8 cellular contexts compared by ENCODE assay signal in the genomic region with DNA sequence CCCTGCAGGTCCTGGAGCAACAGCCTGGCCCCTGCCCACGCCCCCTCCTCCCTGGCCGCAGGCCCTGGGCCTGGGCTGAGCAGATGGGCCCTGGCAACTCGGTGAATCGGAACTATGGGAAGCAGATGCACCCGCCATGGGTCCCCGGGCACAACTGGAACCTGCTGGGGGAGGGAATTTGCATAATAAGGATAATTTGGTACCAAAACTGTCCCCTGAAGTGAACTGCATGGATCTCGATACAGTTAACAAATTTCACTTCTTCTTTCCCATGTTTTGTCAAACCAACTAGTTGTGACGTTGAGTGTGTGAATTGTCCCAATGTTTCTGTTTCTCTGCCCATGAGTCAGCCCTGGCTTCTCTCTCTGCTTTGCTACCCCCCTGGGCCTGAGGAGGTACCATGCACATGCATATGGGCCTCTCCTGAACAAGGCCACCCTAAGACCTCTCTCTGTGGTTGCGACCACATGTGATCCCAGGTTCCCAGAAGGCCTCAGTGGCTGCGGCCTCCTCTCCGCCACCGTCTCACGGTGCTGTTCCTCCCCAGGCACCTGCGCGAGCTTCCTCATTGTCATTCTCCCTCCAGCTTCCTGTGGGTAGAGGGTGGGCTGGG. TPM values are rescaled to one million over a fixed set of nuclear protein-coding genes. Genes with fewer than 3 reads are reported as not detected.
DNase-seq lines count a peak whose midpoint lies in the region; ATAC-seq, FAIRE-seq and TF ChIP-seq lines count a peak whose summit lies in the region.

No MANE protein-coding gene starts in this region.

- no TSS peak for BruUV-seq in GM12878 (replicated peaks; lab: Mats Ljungman, UMichigan)

- no peaks in the 10 kb centered on the region for H3K27me3 ChIP-seq in GM12878 (replicated peaks in 1 of 2; ENCODE audit: control insufficient read depth in 2 of 2, insufficient read depth in 2 of 2, low read length in 1 of 2)
- H3K27me3 ChIP-seq in psoas muscle (ENCODE audit: insufficient read depth in 3 of 3, low read length in 2 of 3), result no peaks in the 10 kb centered on the region

- no peaks in the 10 kb centered on the region for H3K36me3 ChIP-seq in GM12878 (ENCODE audit: control insufficient read depth in 2 of 2, insufficient read depth in 2 of 2, low read length in 1 of 2)
- no peaks in the 10 kb centered on the region for H3K36me3 ChIP-seq in psoas muscle (ENCODE audit: insufficient read depth in 1 of 2, low read depth in 1 of 2)

- TF ChIP-seq RAD21 in GM12878 (IDR thresholded peaks at IDR 0.05; ENCODE audit: insufficient read depth, low read depth, low read length), result no peak

- H3K4me3 ChIP-seq in GM12865 (ENCODE audit: low read depth, low read length) (0 out of 2 replicates have a peak overlapping the region, but pooled peaks have one; percentile 19), GM12878 (no peak overlapping the region), psoas muscle (no peak overlapping the region)

- CTCF ChIA-PET in GM12878 (lab: Yijun Ruan, JAX), result interaction anchor here (0.5 to 1.9 kb wide), 4 partner anchors 11 to 205 kb away, joined by 3 to 12 read pairs (median 4); no protein-coding TSS in a partner anchor

- H4K20me1 ChIP-seq in GM12878 (ENCODE audit: control insufficient read depth, insufficient read depth), result no peaks in the 10 kb centered on the region

- H3K4me2 ChIP-seq in GM12878 (ENCODE audit: control insufficient read depth, insufficient read depth), result peak overlapping the region; percentile 32

- RAD21 ChIA-PET in GM12878 (lab: Charles Lee; ENCODE audit: unreplicated experiment), result interaction anchor here (2.3 kb wide), 1 partner anchor 205 kb away, joined by 7 read pairs; no protein-coding TSS in a partner anchor

- TF ChIP-seq CTCF in GM12865 (IDR thresholded peaks at IDR 0.05; ENCODE audit: insufficient read depth, low read depth, low read length, missing control alignments) (no peak), GM12878 (IDR thresholded peaks at IDR 0.05 in 2 of 3, conservative IDR thresholded peaks at IDR 0.05 in 1 of 3; ENCODE audit: control insufficient read depth in 2 of 3, extremely low read depth in 1 of 3, insufficient read depth in 1 of 3, low read depth in 3 of 3, low read length in 3 of 3) (no peak), psoas muscle (IDR thresholded peaks at IDR 0.05) (no peak), omental fat pad (IDR thresholded peaks at IDR 0.05) (no peak)

- peak overlapping the region; percentile 54 for H3K27ac ChIP-seq in GM12878 (ENCODE audit: control insufficient read depth, insufficient read depth)
- H3K27ac ChIP-seq in psoas muscle, result no peak overlapping the region

- TF ChIP-seq POLR2A in GM12878 (IDR thresholded peaks at IDR 0.05; ENCODE audit: low read depth, low read length), result peak; percentile 49; the same call in 1 of the 2 replicates

- POLR2A ChIA-PET in GM12878 (lab: Charles Lee), result no interaction called here

- DNase-seq in GM12865 (ENCODE audit: low read depth) (peak; percentile 82), GM12878 (ENCODE audit: low read depth, low spot score) (peak; percentile 94), psoas muscle (no peak), HT-29 (ENCODE audit: low spot score) (no peak), omental fat pad (ENCODE audit: low spot score) (no peak)
- no peak for DNase-seq in stimulated activated CD4-positive, alpha-beta T cell treated with anti-CD3 and anti-CD28 coated beads, Interleukin-12 subunit alpha, Interleukin-12 subunit beta, amount 100 ng/mL, for 4 hours

- no peaks in the 10 kb centered on the region for H3K79me2 ChIP-seq in GM12878 (ENCODE audit: control insufficient read depth, insufficient read depth, low read length)

- no peak for FAIRE-seq in GM12878 (lab: Jason Lieb, UNC)

- TF ChIP-seq EP300 in GM12878 (IDR thresholded peaks at IDR 0.05; ENCODE audit: borderline replicate concordance in 1 of 2, control insufficient read depth in 1 of 2, low read depth in 2 of 2, low read length in 2 of 2), result peak; percentile 32 to 54; a peak in 1 of 4 replicates

- peak overlapping the region; percentile 65 for H2AFZ ChIP-seq in GM12878 (ENCODE audit: control insufficient read depth, low read depth, low read length)

- intact Hi-C loops in GM12878 (cut with micrococcal nuclease; ENCODE audit: unreplicated experiment), result loop anchor here (2.0 kb wide), 1 partner anchor 139 kb away; no protein-coding TSS in a partner anchor
- intact Hi-C loops in psoas muscle (cut with DNase I), result no loop called here

- ATAC-seq in GM19455 (IDR thresholded peaks at IDR 0.05; ENCODE audit: unreplicated experiment), result peak; percentile 50
- ATAC-seq in HG03342 (IDR thresholded peaks at IDR 0.05; ENCODE audit: unreplicated experiment), result peak; percentile 54
- peak; percentile 72 for ATAC-seq in GM12878
- ATAC-seq in psoas muscle, result no peak
- ATAC-seq in omental fat pad (ENCODE audit: low FRiP score), result no peak

- peak overlapping the region; percentile 11; the same call in 1 of the 2 replicates for H3K9ac ChIP-seq in GM12878 (ENCODE audit: control insufficient read depth, insufficient read depth, low read length)

- H3K4me1 ChIP-seq in GM12878 (ENCODE audit: control insufficient read depth, insufficient read depth, low read length) (peaks cover 73% of the 10 kb centered on the region), psoas muscle (no peaks in the 10 kb centered on the region)

- in situ Hi-C loops in GM12878 (cut with MboI), result loop anchor here (10.0 kb wide), 1 partner anchor 205 kb away; no protein-coding TSS in a partner anchor

- SMC1A ChIA-PET in GM12878 (lab: Charles Lee; ENCODE audit: uncharacterized antibody, unreplicated experiment), result interaction anchor here (0.9 to 1.6 kb wide), 5 partner anchors 10 to 267 kb away, joined by 3 to 5 read pairs (median 3); no protein-coding TSS in a partner anchor

- H3K9me3 ChIP-seq in GM12878 (replicated peaks; ENCODE audit: control insufficient read depth, insufficient read depth, low read length) (no peaks in the 10 kb centered on the region), psoas muscle (no peaks in the 10 kb centered on the region)

- WGBS in GM12878 (ENCODE audit: insufficient coverage, insufficient replicate concordance, low lambda C conversion rate, missing lambda C conversion rate), result under 1% methylated on average over 15 of the region's 15 CpGs
- 75 to 84% (median 81%) methylated on average over 15 of the region's 15 CpGs for whole genome bisulfite sequencing in psoas muscle, 3 donors

TF ChIP-seq in GM12878, 131 proteins besides CTCF, POLR2A, EP300 and RAD21 (continues in another document):
- TF ChIP-seq TCF3 (IDR thresholded peaks at IDR 0.05; ENCODE audit: borderline replicate concordance, insufficient read depth, low read depth, low read length) (0 out of 2 replicates have a peak, but pooled peaks have one; percentile 47), IKZF1 (conservative IDR thresholded peaks at IDR 0.05) (peak; percentile 89), ASH2L (IDR thresholded peaks at IDR 0.05; ENCODE audit: borderline replicate concordance, low read depth) (no peak), EED (IDR thresholded peaks at IDR 0.05; ENCODE audit: low read depth) (peak; percentile 90), RFX5 (IDR thresholded peaks at IDR 0.05; ENCODE audit: low read depth, low read length) (0 out of 2 replicates have a peak, but pooled peaks have one; percentile 4), CREB1 (IDR thresholded peaks at IDR 0.05; ENCODE audit: low read depth) (peak; percentile 70), SUPT20H (IDR thresholded peaks at IDR 0.05; ENCODE audit: borderline replicate concordance, control insufficient read depth, low read depth, low read length) (no peak), ATF2 (IDR thresholded peaks at IDR 0.05; ENCODE audit: low read length) (0 out of 2 replicates have a peak, but pooled peaks have one; percentile 30)
- TF ChIP-seq, protein P1, sequence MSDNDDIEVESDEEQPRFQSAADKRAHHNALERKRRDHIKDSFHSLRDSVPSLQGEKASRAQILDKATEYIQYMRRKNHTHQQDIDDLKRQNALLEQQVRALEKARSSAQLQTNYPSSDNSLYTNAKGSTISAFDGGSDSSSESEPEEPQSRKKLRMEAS (IDR thresholded peaks at IDR 0.05; ENCODE audit: low read depth, low read length), result peak; percentile 15; the same call in 1 of the 2 replicates

RNA-seq across cellular contexts. Expression of gene FIGNL1, which starts 40.2 kb away (rescaled TPM):
- 53.5 and 53.8 TPM in 2 replicates for total RNA-seq in GM12878 (2013; cell fraction: nucleolus; rRNA removed)
- total RNA-seq in GM12878 (2014; rRNA removed) (28.2 and 37.3 TPM in 2 replicates), GM12878 (2014; rRNA removed; fragmentation: Illumina TruSeq; extraction: Trizol) (35.9 and 36.1 TPM in 2 replicates), GM12878 (2021) (19.4 and 25.5 TPM in 2 replicates), psoas muscle (10 to 100 TPM in 1 of 4 donors, 1 to 10 TPM in 3; 3.9 to 13.4 (median 6.8) TPM), omental fat pad (10 to 100 TPM in 1 of 4 donors, 1 to 10 TPM in 3; 6.5 to 16.1 (median 7.5) TPM)
- 14.3 TPM for polyA plus RNA-seq in GM12878 (2011; ENCODE audit: low read depth)
- polyA plus RNA-seq in GM12878 (2011; rRNA removed) (36.9 and 51.6 TPM in 2 replicates), GM12878 (2014; fragmentation: Illumina TruSeq; extraction: Trizol) (29.3 and 41.5 TPM in 2 replicates), GM12878 (2014; fragmentation: Nextera tagmentation; extraction: Ambion mirVana) (10 to 100 TPM; 11.5 to 11.6 TPM), GM12878 (2014; rRNA removed) (21.1 and 28.8 TPM in 2 replicates), GM12878 (2016; fragmentation: Nextera tagmentation; extraction: Ambion mirVana) (10 to 100 TPM; 35.9 to 37.4 TPM), psoas muscle (1 to 10 TPM; 2.7 to 8.0 (median 7.9) TPM)
- polyA plus RNA-seq in GM12878 (2011; cell fraction: cytosol; rRNA removed), result 20.3 and 20.6 TPM in 2 replicates
- polyA plus RNA-seq in GM12878 (2011; cell fraction: nucleus; rRNA removed), result 21.8 and 22.5 TPM in 2 replicates
- polyA plus RNA-seq in GM12878 (2012), result 15.4 and 18.7 TPM in 2 replicates
- 30.5 and 42.4 TPM in 2 replicates for polyA minus RNA-seq in GM12878 (2011; rRNA and poly(A)+ RNA removed)
- 15.1 and 16.1 TPM in 2 replicates for polyA minus RNA-seq in GM12878 (2011; cell fraction: cytosol; rRNA and poly(A)+ RNA removed)
- polyA minus RNA-seq in GM12878 (2011; cell fraction: nucleus; rRNA and poly(A)+ RNA removed), result 18.1 and 23.3 TPM in 2 replicates
- 14.7 and 15.4 TPM in 2 replicates for total RNA-seq in HT-29 (2014; rRNA removed; shearing (Covaris generic))

Comparison
In these comparisons a context has a peak if more than half of its experiments do, and no peak if none do; other contexts are left out.
1. DNase-seq: peak in GM12865 (single experiment) and GM12878 (single experiment); none in psoas muscle (0 of 2), HT-29 (single experiment), omental fat pad (single experiment) and stimulated activated CD4-positive, alpha-beta T cell treated with anti-CD3 and anti-CD28 coated beads, Interleukin-12 subunit alpha, Interleukin-12 subunit beta, amount 100 ng/mL, for 4 hours (single experiment).
2. ATAC-seq: peak in GM19455 (single experiment), HG03342 (single experiment) and GM12878 (single experiment); none in psoas muscle (0 of 4) and omental fat pad (single experiment).